ENCODE assay signal across 18 cellular contexts in the genomic region with DNA sequence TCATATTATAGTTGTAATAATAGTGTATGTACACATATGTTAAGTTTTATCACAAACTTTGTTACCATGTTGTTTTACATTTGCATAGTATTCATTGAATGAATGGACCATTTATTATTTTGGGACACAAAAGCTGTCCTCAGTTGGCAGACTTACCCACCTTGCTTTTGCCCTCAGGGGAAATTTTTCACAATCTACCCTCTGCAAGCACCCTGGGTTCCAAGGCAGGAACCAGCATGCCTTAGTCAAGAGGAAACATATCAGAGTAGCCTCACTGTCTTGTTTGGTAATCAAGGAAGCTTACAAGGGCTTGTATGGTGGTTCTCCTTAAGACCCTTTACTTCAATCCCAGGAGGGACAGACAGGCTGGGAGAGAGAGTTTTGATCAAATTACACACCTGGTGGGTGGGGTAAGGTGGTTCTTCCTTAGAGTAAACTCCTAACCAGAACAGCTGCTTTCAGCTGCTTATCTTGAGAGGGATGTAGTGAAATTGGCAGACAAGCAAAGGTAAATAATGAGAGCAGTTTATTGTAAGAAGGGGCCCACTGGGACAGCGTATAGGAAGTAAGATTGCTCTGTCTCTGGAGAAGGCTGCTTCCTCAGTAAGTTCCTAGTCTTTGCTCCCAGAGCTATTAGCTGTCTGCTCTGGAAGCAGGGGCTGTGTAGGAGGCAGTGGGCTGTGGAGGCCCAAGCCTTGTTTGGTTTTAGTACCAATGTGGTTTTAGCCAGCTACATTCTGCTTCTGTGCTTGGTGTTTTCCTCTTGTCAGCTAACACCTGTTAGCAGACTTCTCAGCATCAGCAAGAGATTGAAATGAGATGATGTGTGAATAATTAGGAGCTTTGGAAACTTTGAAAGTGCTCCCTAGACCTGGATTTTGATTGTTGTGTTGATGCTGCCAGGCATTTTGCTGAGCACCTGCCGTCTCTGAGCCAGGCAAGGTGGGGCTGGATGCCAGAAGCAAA. TPM values are rescaled to one million over a fixed set of nuclear protein-coding genes. Genes with fewer than 3 reads are reported as not detected.
DNase-seq lines count a peak whose midpoint lies in the region; ATAC-seq, FAIRE-seq and TF ChIP-seq lines count a peak whose summit lies in the region.
"Had no signal": no experiment of that assay in that cellular context is flagged by ENCODE, and none has a peak within 500 bp of the region (broad histone marks: within the 10 kb centered on the region; RNA-seq: fewer than 3 reads in every experiment).

No MANE protein-coding gene starts in this region.

- no peak overlapping the region for H3K4me3 Mint-ChIP-seq in T-cell
- H3K4me3 Mint-ChIP-seq: CD8-positive, alpha-beta memory T cell had no signal

- DNase-seq in NCI-H345 (lab: John Stamatoyannopoulos, UW) (peak; percentile 18), NCI-H345 treated with DMSO at 0.1 percent for 48 hours (lab: John Stamatoyannopoulos, UW; ENCODE audit: unreplicated experiment) (no peak), NCI-H2171 treated with DMSO at 0.1 percent for 48 hours (lab: John Stamatoyannopoulos, UW) (peak; percentile 77), erythroblast (lab: John Stamatoyannopoulos, UW) (peak; percentile 13 to 15), small intestine (peak; percentile 61), T-cell (no peak), NCI-H2227 treated with DMSO at 0.1 percent for 48 hours (lab: John Stamatoyannopoulos, UW) (no peak)
- DNase-seq: activated CD4-positive, alpha-beta T cell treated with anti-CD3 and anti-CD28 coated beads, Interleukin-2, amount 50 U/mL, for 48 hours; CD8-positive, alpha-beta memory T cell; GOT3; heart right ventricle; kidney; MV-4-11 had no signal

- no peak overlapping the region for H3K4me3 ChIP-seq in small intestine (ENCODE audit: low read depth in 1 of 2, low read length in 2 of 2)
- H3K4me3 ChIP-seq: A549, heart right ventricle had no signal

- H3K27ac Mint-ChIP-seq in T-cell: peak overlapping the region in 1 of 2 donors; percentile 12
- H3K27ac Mint-ChIP-seq: activated T-helper 2 cell treated with anti-CD3 and anti-CD28 coated beads, Interferon-gamma antibody, Interleukin-2, Interleukin-4, amounts not matched to agents 10 μg/mL and 5 μg/mL and 100 μg/mL, durations not matched to agents 14 hours and 24 hours and 36 hours had no signal

- no peak for TF ChIP-seq POLR2A in erythroblast (IDR thresholded peaks at IDR 0.05; ENCODE audit: low read length)

- no peak for ATAC-seq in HG02642 (IDR thresholded peaks at IDR 0.05; ENCODE audit: poor library complexity, unreplicated experiment)
- no peak for ATAC-seq in T-cell (replicated peaks in 1 of 4)
- ATAC-seq: A549, heart right ventricle had no signal

- 12 to 60% (median 54%) methylated on average over 2 of the region's 2 CpGs for WGBS in small intestine, 3 donors

- H3K9me3 ChIP-seq in small intestine (ENCODE audit: control insufficient read depth, low read depth): no peaks in the 10 kb centered on the region
- H3K9me3 ChIP-seq: A549, heart right ventricle had no signal

- peaks cover 5% of the 10 kb centered on the region in 2 donors for H3K4me1 ChIP-seq in small intestine (ENCODE audit: control insufficient read depth in 2 of 2, insufficient read depth in 1 of 2, low read depth in 1 of 2, low read length in 1 of 2)
- H3K4me1 ChIP-seq: parathyroid adenoma had no signal

- H3K36me3 ChIP-seq in small intestine (ENCODE audit: control insufficient read depth in 2 of 2, insufficient read depth in 2 of 2, low read length in 2 of 2): peaks cover 12 to 18% of the 10 kb centered on the region in 2 donors

- H3K4me1 Mint-ChIP-seq in T-cell: no peaks in the 10 kb centered on the region

- H3K9me3 Mint-ChIP-seq in T-cell: no peaks in the 10 kb centered on the region
- H3K9me3 Mint-ChIP-seq: activated T-helper 2 cell treated with anti-CD3 and anti-CD28 coated beads, Interferon-gamma antibody, Interleukin-2, Interleukin-4, amounts not matched to agents 10 μg/mL and 5 μg/mL and 100 μg/mL, durations not matched to agents 14 hours and 24 hours and 36 hours; CD8-positive, alpha-beta memory T cell had no signal

- no peaks in the 10 kb centered on the region for H3K27me3 ChIP-seq in small intestine (ENCODE audit: control insufficient read depth in 2 of 2, insufficient read depth in 2 of 2, low read length in 2 of 2)
- H3K27me3 ChIP-seq: heart right ventricle had no signal

- no peaks in the 10 kb centered on the region for H3K27me3 Mint-ChIP-seq in T-cell
- H3K27me3 Mint-ChIP-seq: CD8-positive, alpha-beta memory T cell had no signal

- peaks cover 63% of the 10 kb centered on the region for H3K36me3 Mint-ChIP-seq in T-cell

- FAIRE-seq in small intestine (lab: Jason Lieb, UNC): no peak
- FAIRE-seq: A549, kidney had no signal

- CTCF ChIA-PET in T-cell (lab: Charles Lee): interaction anchor here in 1 of 2 donors (0.8 kb wide), 1 partner anchor 69 kb away, joined by 3 read pairs; no protein-coding TSS in a partner anchor

- H3K27ac ChIP-seq in small intestine (ENCODE audit: low read depth in 1 of 2, low read length in 1 of 2): peak overlapping the region in 1 of 2 donors; percentile 7
- H3K27ac ChIP-seq: A549, heart right ventricle, parathyroid adenoma had no signal

- POLR2A ChIA-PET in T-cell (lab: Charles Lee): interaction anchor here in 1 of 2 donors (0.5 kb wide), 1 partner anchor 455 kb away, joined by 4 read pairs; no protein-coding TSS in a partner anchor

RNA-seq across cellular contexts. Expression of a gene that starts 31.1 kb away (rescaled TPM):
- 10 to 100 TPM; 12.7 to 20.6 (median 18.6) TPM for polyA plus RNA-seq in small intestine
- 10 to 100 TPM; 33.9 to 38.5 (median 35.7) TPM for total RNA-seq in T-cell

RNA-seq across cellular contexts. Expression of a gene that starts 42.2 kb away (rescaled TPM):
- 1 to 10 TPM in 2 of 3 donors, under 1 TPM in 1; 0.55 to 2.7 (median 1.3) TPM for polyA plus RNA-seq in small intestine
- total RNA-seq in T-cell: under 1 TPM in 2 of 5 donors, not detected in 3; 0.20 to 0.22 TPM
- total RNA-seq: activated T-helper 2 cell treated with anti-CD3 and anti-CD28 coated beads, Interferon-gamma antibody, Interleukin-2, Interleukin-4, amounts not matched to agents 10 μg/mL and 5 μg/mL and 100 μg/mL, durations not matched to agents 14 hours and 24 hours and 36 hours; CD8-positive, alpha-beta memory T cell; SK-MEL-5 had no signal
- polyA plus RNA-seq: CD8-positive, alpha-beta memory T cell; heart right ventricle had no signal

Comparison
In these comparisons a context has a peak if more than half of its experiments do, and no peak if none do; other contexts are left out.
1. DNase-seq: peak in NCI-H345 (single experiment), NCI-H2171 treated with DMSO at 0.1 percent for 48 hours (single experiment), erythroblast (2 of 2) and small intestine (single experiment); none in NCI-H345 treated with DMSO at 0.1 percent for 48 hours (single experiment), T-cell (0 of 34) and NCI-H2227 treated with DMSO at 0.1 percent for 48 hours (single experiment).